ENCODE assay signal across 23 cellular contexts in genomic region chr9:131233989-131234388, GRCh38. TPM values are rescaled to one million over a fixed set of nuclear protein-coding genes. Genes with fewer than 3 reads are reported as not detected.
DNase-seq lines count a peak whose midpoint lies in the region; ATAC-seq, FAIRE-seq and TF ChIP-seq lines count a peak whose summit lies in the region.
"Had no signal": no experiment of that assay in that cellular context is flagged by ENCODE, and none has a peak within 500 bp of the region (broad histone marks: within the 10 kb centered on the region; RNA-seq: fewer than 3 reads in every experiment).

No MANE protein-coding gene starts in this region.

- CTCF ChIA-PET in CD4-positive, alpha-beta T cell (lab: Charles Lee) = no interaction called here

- POLR2A ChIA-PET in CD4-positive, alpha-beta T cell (lab: Charles Lee) = interaction anchor here (2.2 to 10.1 kb wide), 3 partner anchors 21 to 38 kb away, joined by 5 to 132 read pairs (median 130); partner anchors contain the start of gene FAM78A

- TF ChIP-seq CTCF in CD4-positive, alpha-beta T cell (IDR thresholded peaks at IDR 0.05) = no peak
- no peak for TF ChIP-seq CTCF in tibial artery (IDR thresholded peaks at IDR 0.05)

- peak; percentile 16 for ATAC-seq in CD4-positive, alpha-beta T cell (ENCODE audit: poor library complexity)
- ATAC-seq in right cardiac atrium (peak; percentile 57 to 65), GM18867 (IDR thresholded peaks at IDR 0.05; ENCODE audit: unreplicated experiment) (no peak)
- ATAC-seq: psoas muscle had no signal

- no peak for FAIRE-seq in GM12892 (lab: Jason Lieb, UNC)
- FAIRE-seq: GM12891 had no signal

- peak overlapping the region; percentile 23 for H3K27ac ChIP-seq in CD4-positive, alpha-beta T cell (ENCODE audit: low read depth, low read length)
- peak overlapping the region; percentile 75 for H3K27ac ChIP-seq in right cardiac atrium (ENCODE audit: low read length)
- H3K27ac ChIP-seq in tibial artery = no peak overlapping the region
- H3K27ac ChIP-seq: KMS-11, neural progenitor cell, psoas muscle, tibial nerve had no signal

- no peaks in the 10 kb centered on the region for H3K27me3 ChIP-seq in CD4-positive, alpha-beta T cell (ENCODE audit: control insufficient read depth, insufficient read depth, low read length)
- H3K27me3 ChIP-seq in right cardiac atrium (ENCODE audit: control insufficient read depth, insufficient read depth) (no peaks in the 10 kb centered on the region), tibial artery (peaks cover 0 to 5% of the 10 kb centered on the region in 2 donors)
- H3K27me3 ChIP-seq: BLaER1 treated with 17β-estradiol and CSF1 and Interleukin-3, amounts not matched to agents 10 nM and 100 nM; neural progenitor cell had no signal

- no peak overlapping the region for H3K4me3 Mint-ChIP-seq in activated CD4-positive, alpha-beta T cell treated with anti-CD3 and anti-CD28 coated beads, Interleukin-2, amount 10 ng/mL, durations not matched to agents 24 days and 14 days
- H3K4me3 Mint-ChIP-seq in CD4-positive, alpha-beta T cell = peak overlapping the region; percentile 81
- peak overlapping the region; percentile 11 for H3K4me3 Mint-ChIP-seq in activated T-helper 1 cell treated with anti-CD3 and anti-CD28 coated beads, Interleukin-12 subunit alpha, Interleukin-12 subunit beta, Interleukin-2, Interleukin-4 antibody, amounts not matched to agents 30 ng/mL and 10 ng/mL and 1 ng/mL, durations not matched to agents 14 hours and 24 hours and 36 hours
- H3K4me3 Mint-ChIP-seq: activated B cell treated with CpG ODN at 0.5 μM for 24 hours, neural progenitor cell had no signal

- peaks cover 30% of the 10 kb centered on the region for H3K4me1 Mint-ChIP-seq in activated CD4-positive, alpha-beta T cell treated with anti-CD3 and anti-CD28 coated beads, Interleukin-2, amount 10 ng/mL, durations not matched to agents 24 days and 14 days
- peaks cover 38% of the 10 kb centered on the region for H3K4me1 Mint-ChIP-seq in CD4-positive, alpha-beta T cell (ENCODE audit: low read depth)
- H3K4me1 Mint-ChIP-seq in activated T-helper 1 cell treated with anti-CD3 and anti-CD28 coated beads, Interleukin-12 subunit alpha, Interleukin-12 subunit beta, Interleukin-2, Interleukin-4 antibody, amounts not matched to agents 30 ng/mL and 10 ng/mL and 1 ng/mL, durations not matched to agents 14 hours and 24 hours and 36 hours (ENCODE audit: low read depth) = peaks cover 31% of the 10 kb centered on the region

- H3K9me3 ChIP-seq in CD4-positive, alpha-beta T cell (ENCODE audit: control insufficient read depth, low read length) = no peaks in the 10 kb centered on the region
- no peaks in the 10 kb centered on the region for H3K9me3 ChIP-seq in right cardiac atrium (ENCODE audit: control insufficient read depth, low read length)
- no peaks in the 10 kb centered on the region for H3K9me3 ChIP-seq in tibial artery
- H3K9me3 ChIP-seq: BLaER1 treated with 17β-estradiol and CSF1 and Interleukin-3, amounts not matched to agents 10 nM and 100 nM; psoas muscle; tibial nerve had no signal

- no peaks in the 10 kb centered on the region for H3K27me3 Mint-ChIP-seq in activated CD4-positive, alpha-beta T cell treated with anti-CD3 and anti-CD28 coated beads, Interleukin-2, amount 10 ng/mL, durations not matched to agents 24 days and 14 days
- H3K27me3 Mint-ChIP-seq in CD4-positive, alpha-beta T cell = no peaks in the 10 kb centered on the region
- H3K27me3 Mint-ChIP-seq in activated T-helper 1 cell treated with anti-CD3 and anti-CD28 coated beads, Interleukin-12 subunit alpha, Interleukin-12 subunit beta, Interleukin-2, Interleukin-4 antibody, amounts not matched to agents 30 ng/mL and 10 ng/mL and 1 ng/mL, durations not matched to agents 14 hours and 24 hours and 36 hours (ENCODE audit: insufficient read depth) = no peaks in the 10 kb centered on the region
- H3K27me3 Mint-ChIP-seq: activated B cell treated with CpG ODN at 0.5 μM for 24 hours had no signal

- peaks cover 40 to 73% (median 47%) of the 10 kb centered on the region in 3 donors for H3K36me3 ChIP-seq in tibial artery
- H3K36me3 ChIP-seq: neural progenitor cell had no signal

- no peaks in the 10 kb centered on the region for H3K9me3 Mint-ChIP-seq in activated CD4-positive, alpha-beta T cell treated with anti-CD3 and anti-CD28 coated beads, Interleukin-2, amount 10 ng/mL, durations not matched to agents 24 days and 14 days
- H3K9me3 Mint-ChIP-seq in CD4-positive, alpha-beta T cell = no peaks in the 10 kb centered on the region
- no peaks in the 10 kb centered on the region for H3K9me3 Mint-ChIP-seq in activated T-helper 1 cell treated with anti-CD3 and anti-CD28 coated beads, Interleukin-12 subunit alpha, Interleukin-12 subunit beta, Interleukin-2, Interleukin-4 antibody, amounts not matched to agents 30 ng/mL and 10 ng/mL and 1 ng/mL, durations not matched to agents 14 hours and 24 hours and 36 hours
- H3K9me3 Mint-ChIP-seq: activated B cell treated with CpG ODN at 0.5 μM for 24 hours, neural progenitor cell had no signal

- TF ChIP-seq POLR2A in GM12892 (IDR thresholded peaks at IDR 0.05; ENCODE audit: low read depth, low read length) = no peak

- H3K4me1 ChIP-seq in right cardiac atrium (ENCODE audit: control insufficient read depth, insufficient read depth, low read length) (peaks cover 10% of the 10 kb centered on the region), tibial artery (peaks cover 0 to 15% (median 10%) of the 10 kb centered on the region in 4 donors)

- H3K36me3 Mint-ChIP-seq in activated CD4-positive, alpha-beta T cell treated with anti-CD3 and anti-CD28 coated beads, Interleukin-2, amount 10 ng/mL, durations not matched to agents 24 days and 14 days (ENCODE audit: low read depth) = peaks cover 49% of the 10 kb centered on the region
- peaks cover 60% of the 10 kb centered on the region for H3K36me3 Mint-ChIP-seq in CD4-positive, alpha-beta T cell (ENCODE audit: low read depth)
- peaks cover 31% of the 10 kb centered on the region for H3K36me3 Mint-ChIP-seq in activated T-helper 1 cell treated with anti-CD3 and anti-CD28 coated beads, Interleukin-12 subunit alpha, Interleukin-12 subunit beta, Interleukin-2, Interleukin-4 antibody, amounts not matched to agents 30 ng/mL and 10 ng/mL and 1 ng/mL, durations not matched to agents 14 hours and 24 hours and 36 hours (ENCODE audit: low read depth)

- intact Hi-C loops in activated CD4-positive, alpha-beta T cell treated with anti-CD3 and anti-CD28 coated beads, Interleukin-2, amount 10 ng/mL, durations not matched to agents 24 days and 14 days (cut with micrococcal nuclease) = no loop called here
- intact Hi-C loops in CD4-positive, alpha-beta T cell (cut with DNase I, micrococcal nuclease) = loop anchor here in 1 of 2 experiments (10.0 kb wide), 1 partner anchor 101 kb away; no protein-coding TSS in a partner anchor
- intact Hi-C loops in activated T-helper 1 cell treated with anti-CD3 and anti-CD28 coated beads, Interleukin-12 subunit alpha, Interleukin-12 subunit beta, Interleukin-2, Interleukin-4 antibody, amounts not matched to agents 30 ng/mL and 10 ng/mL and 1 ng/mL, durations not matched to agents 14 hours and 24 hours and 36 hours (cut with micrococcal nuclease) = no loop called here
- intact Hi-C loops in right cardiac atrium (cut with DNase I) = loop anchor here in 1 of 4 donors (10.0 kb wide), 1 partner anchor 101 kb away; no protein-coding TSS in a partner anchor
- intact Hi-C loops in tibial artery (cut with DNase I; ENCODE audit: low total_unique reads) = no loop called here

- H3K4me3 ChIP-seq in right cardiac atrium (ENCODE audit: low read length) = no peak overlapping the region
- H3K4me3 ChIP-seq in tibial artery = no peak overlapping the region
- H3K4me3 ChIP-seq: BLaER1 treated with 17β-estradiol and CSF1 and Interleukin-3, amounts not matched to agents 10 nM and 100 nM; neural progenitor cell; psoas muscle; tibial nerve had no signal

- DNase-seq in activated CD4-positive, alpha-beta T cell treated with anti-CD3 and anti-CD28 coated beads, Interleukin-2, amount 10 ng/mL, durations not matched to agents 24 days and 14 days = peak; percentile 63
- DNase-seq in activated CD4-positive, alpha-beta T cell treated with anti-CD3 and anti-CD28 coated beads, Interleukin-2, amount 50 U/mL, for 4 hours = no peak
- no peak for DNase-seq in CD4-positive, alpha-beta T cell
- DNase-seq in activated T-helper 1 cell treated with anti-CD3 and anti-CD28 coated beads, Interleukin-12 subunit alpha, Interleukin-12 subunit beta, Interleukin-2, Interleukin-4 antibody, amounts not matched to agents 30 ng/mL and 10 ng/mL and 1 ng/mL, durations not matched to agents 14 hours and 24 hours and 36 hours (ENCODE audit: low spot score) = no peak
- DNase-seq in right cardiac atrium (peak in 1 of 3 donors; percentile 67), GM12892 (ENCODE audit: insufficient read length) (no peak), tibial artery (no peak)
- DNase-seq: 8988T; activated B cell treated with CpG ODN at 0.5 μM for 24 hours; activated CD8-positive, alpha-beta memory T cell treated with anti-CD3 and anti-CD28 coated beads, Interleukin-2, amount 50 U/mL, for 4 hours; DMS153; GF-D8; mesenchymal stem cell; NCI-H2029 treated with DMSO at 0.1 percent for 48 hours; psoas muscle; SIG-M5 had no signal

- 67% methylated on average over 9 of the region's 9 CpGs for WGBS in right cardiac atrium

- H3K27ac Mint-ChIP-seq in activated CD4-positive, alpha-beta T cell treated with anti-CD3 and anti-CD28 coated beads, Interleukin-2, amount 10 ng/mL, durations not matched to agents 24 days and 14 days = peak overlapping the region; percentile 86
- peak overlapping the region; percentile 95 for H3K27ac Mint-ChIP-seq in CD4-positive, alpha-beta T cell
- H3K27ac Mint-ChIP-seq in activated T-helper 1 cell treated with anti-CD3 and anti-CD28 coated beads, Interleukin-12 subunit alpha, Interleukin-12 subunit beta, Interleukin-2, Interleukin-4 antibody, amounts not matched to agents 30 ng/mL and 10 ng/mL and 1 ng/mL, durations not matched to agents 14 hours and 24 hours and 36 hours = peak overlapping the region; percentile 87
- H3K27ac Mint-ChIP-seq: activated B cell treated with CpG ODN at 0.5 μM for 24 hours, neural progenitor cell had no signal

RNA-seq across cellular contexts. Expression of gene FAM78A, which starts 42.3 kb away (rescaled TPM):
- total RNA-seq in activated CD4-positive, alpha-beta T cell treated with anti-CD3 and anti-CD28 coated beads, Interleukin-2, amount 10 ng/mL, durations not matched to agents 24 days and 14 days = 51.6 and 55.1 TPM in 2 replicates
- total RNA-seq in CD4-positive, alpha-beta T cell = 10 to 100 TPM; 62.4 to 62.7 TPM
- 52.8 and 54.3 TPM in 2 replicates for total RNA-seq in activated T-helper 1 cell treated with anti-CD3 and anti-CD28 coated beads, Interleukin-12 subunit alpha, Interleukin-12 subunit beta, Interleukin-2, Interleukin-4 antibody, amounts not matched to agents 30 ng/mL and 10 ng/mL and 1 ng/mL, durations not matched to agents 14 hours and 24 hours and 36 hours
- total RNA-seq in right cardiac atrium = 10 to 100 TPM; 37.9 to 63.8 (median 53.9) TPM
- 50.7 TPM for polyA plus RNA-seq in right cardiac atrium
- 6.8 TPM for polyA plus RNA-seq in GM12892 (2012; ENCODE audit: missing spikeins)

RNA-seq across cellular contexts. Expression of gene PLPP7, which starts 55.5 kb away (rescaled TPM):
- not detected in 2 replicates for total RNA-seq in activated CD4-positive, alpha-beta T cell treated with anti-CD3 and anti-CD28 coated beads, Interleukin-2, amount 10 ng/mL, durations not matched to agents 24 days and 14 days
- under 1 TPM in 1 of 2 experiments, not detected in 1; 0.22 TPM for total RNA-seq in CD4-positive, alpha-beta T cell
- 0.10 TPM in 1 of 2 replicates, not detected in the other for total RNA-seq in activated T-helper 1 cell treated with anti-CD3 and anti-CD28 coated beads, Interleukin-12 subunit alpha, Interleukin-12 subunit beta, Interleukin-2, Interleukin-4 antibody, amounts not matched to agents 30 ng/mL and 10 ng/mL and 1 ng/mL, durations not matched to agents 14 hours and 24 hours and 36 hours
- 100 to 1,000 TPM in 3 of 4 donors, 10 to 100 TPM in 1; 96.3 to 126 (median 106) TPM for total RNA-seq in right cardiac atrium
- 160 TPM for polyA plus RNA-seq in right cardiac atrium
- polyA plus RNA-seq in GM12892 (2012; ENCODE audit: missing spikeins) = not detected
- total RNA-seq: T-helper 2 cell treated with Interferon-gamma antibody and Interleukin-4, amounts not matched to agents 100 ng/mL and 5 ng/mL, for 36 hours had no signal

Comparison
In these comparisons a context has a peak if more than half of its experiments do, and no peak if none do; other contexts are left out.
1. H3K27ac ChIP-seq: peak in CD4-positive, alpha-beta T cell (single experiment) and right cardiac atrium (single experiment); none in tibial artery (0 of 2).
2. RNA of gene PLPP7, which starts 55.5 kb away (total RNA-seq): 96.3 to 126 TPM in right cardiac atrium; 0.22 TPM in CD4-positive, alpha-beta T cell, 0.10 TPM in activated T-helper 1 cell treated with anti-CD3 and anti-CD28 coated beads, Interleukin-12 subunit alpha, Interleukin-12 subunit beta, Interleukin-2, Interleukin-4 antibody, amounts not matched to agents 30 ng/mL and 10 ng/mL and 1 ng/mL, durations not matched to agents 14 hours and 24 hours and 36 hours and not detected in activated CD4-positive, alpha-beta T cell treated with anti-CD3 and anti-CD28 coated beads, Interleukin-2, amount 10 ng/mL, durations not matched to agents 24 days and 14 days; every median in the first group is over 10 times any median in the second.
3. Peak in every context shown above with its lines, with median percentiles within 50 percentile points of each other: H3K27ac Mint-ChIP-seq.